In genomic region chr16:30445149-30445407, GRCh38 we compare ENCODE assay signal across 8 cellular contexts. TPM values are rescaled to one million over a fixed set of nuclear protein-coding genes. Genes with fewer than 3 reads are reported as not detected.
DNase-seq lines count a peak whose midpoint lies in the region; ATAC-seq and TF ChIP-seq lines count a peak whose summit lies in the region.

No MANE protein-coding gene starts in this region.

- H3K9me2 ChIP-seq in PC-9 (ENCODE audit: insufficient read depth) = no peaks in the 10 kb centered on the region

- no peak for TF ChIP-seq CTCF in PC-9 (conservative IDR thresholded peaks at IDR 0.05)
- no peak for TF ChIP-seq CTCF in fibroblast of mammary gland (conservative IDR thresholded peaks at IDR 0.05; ENCODE audit: control insufficient read depth, insufficient read depth, low read depth, low read length)

- intact Hi-C loops in PC-9 (cut with micrococcal nuclease; ENCODE audit: unreplicated experiment) = loop anchor here (1.0 kb wide), 2 partner anchors 82 to 189 kb away; no protein-coding TSS in a partner anchor

- H3K4me3 ChIP-seq in PC-9 (peak overlapping the region; percentile 73), fibroblast of mammary gland (ENCODE audit: control insufficient read depth, low read depth, low read length) (peak overlapping the region; percentile 73), skin epidermis (peak overlapping the region; percentile 52 to 96 (median 78))

- peaks cover 10% of the 10 kb centered on the region for H4K20me1 ChIP-seq in PC-9 (ENCODE audit: insufficient read depth)

- BruUV-seq in PC-9 (replicated peaks; lab: Mats Ljungman, UMichigan) = no TSS peak

- H3K79me2 ChIP-seq in PC-9 (ENCODE audit: low read depth) = peaks cover 24% of the 10 kb centered on the region

- H3K4me1 ChIP-seq in PC-9 (replicated peaks; ENCODE audit: insufficient read depth) = peaks cover 26% of the 10 kb centered on the region

- H3K27me3 ChIP-seq in PC-9 (ENCODE audit: insufficient read depth, low read depth) = no peaks in the 10 kb centered on the region

- POLR2A ChIA-PET in PC-9 (lab: Charles Lee; ENCODE audit: unreplicated experiment) = interaction anchor here (0.5 to 1.0 kb wide), 2 partner anchors 84 to 392 kb away, joined by 3 to 4 read pairs; a partner anchor contains a TSS

- DNase-seq in PC-9 = no peak
- no peak for DNase-seq in fibroblast of mammary gland (ENCODE audit: low read depth)
- DNase-seq in putamen (ENCODE audit: low spot score) = no peak
- DNase-seq in NCI-H510A (lab: John Stamatoyannopoulos, UW) = no peak
- no peak for DNase-seq in activated gamma-delta T cell (lab: John Stamatoyannopoulos, UW)

- H3K27ac ChIP-seq in PC-9 (0 out of 2 replicates have a peak overlapping the region, but pooled peaks have one; percentile 62), skin epidermis (peak overlapping the region; percentile 89 to 99 (median 94))

- peaks cover 26% of the 10 kb centered on the region for H3F3A ChIP-seq in PC-9 (ENCODE audit: insufficient read depth, low read depth)

- CTCF ChIA-PET in PC-9 (lab: Charles Lee) = interaction anchor here (1.2 to 1.5 kb wide), 2 partner anchors 15 to 46 kb away, joined by 4 to 5 read pairs; partner anchors contain the start of gene DCTPP1

- no peaks in the 10 kb centered on the region; the same call in 1 of the 2 replicates for H3K9me3 ChIP-seq in PC-9 (ENCODE audit: insufficient read depth, low read depth)

- H3K4me2 ChIP-seq in PC-9 = peak overlapping the region; percentile 87

- 0 out of 2 replicates have a peak, but pooled peaks cover 10% of the 10 kb centered on the region for H3K36me3 ChIP-seq in PC-9 (ENCODE audit: low read depth)

- peak overlapping the region; percentile 92 for H2AFZ ChIP-seq in PC-9

- ATAC-seq in GM21367 (IDR thresholded peaks at IDR 0.05; ENCODE audit: unreplicated experiment) (peak; percentile 6), GM18861 (IDR thresholded peaks at IDR 0.05; ENCODE audit: unreplicated experiment) (no peak)

RNA-seq across cellular contexts. Expression of gene SEPHS2, which starts 0.6 kb away (rescaled TPM):
- total RNA-seq in PC-9 (2021) = 66.8 and 67.2 TPM in 2 replicates

RNA-seq across cellular contexts. Expression of gene DCTPP1, which starts 15.2 kb away (rescaled TPM):
- 80.4 and 109 TPM in 2 replicates for total RNA-seq in PC-9 (2021)

RNA-seq across cellular contexts. Expression of gene ITGAL, which starts 27.5 kb away (rescaled TPM):
- total RNA-seq in PC-9 (2021) = 0.50 TPM in 1 of 2 replicates, not detected in the other

RNA-seq across cellular contexts. Expression of gene ZNF771, which starts 37.7 kb away (rescaled TPM):
- 19.0 and 21.9 TPM in 2 replicates for total RNA-seq in PC-9 (2021)

RNA-seq across cellular contexts. Expression of gene ZNF48, which starts 49.9 kb away (rescaled TPM):
- 20.1 and 25.9 TPM in 2 replicates for total RNA-seq in PC-9 (2021)
